Comparison of ENCODE assay signal across 8 cellular contexts in the genomic region with DNA sequence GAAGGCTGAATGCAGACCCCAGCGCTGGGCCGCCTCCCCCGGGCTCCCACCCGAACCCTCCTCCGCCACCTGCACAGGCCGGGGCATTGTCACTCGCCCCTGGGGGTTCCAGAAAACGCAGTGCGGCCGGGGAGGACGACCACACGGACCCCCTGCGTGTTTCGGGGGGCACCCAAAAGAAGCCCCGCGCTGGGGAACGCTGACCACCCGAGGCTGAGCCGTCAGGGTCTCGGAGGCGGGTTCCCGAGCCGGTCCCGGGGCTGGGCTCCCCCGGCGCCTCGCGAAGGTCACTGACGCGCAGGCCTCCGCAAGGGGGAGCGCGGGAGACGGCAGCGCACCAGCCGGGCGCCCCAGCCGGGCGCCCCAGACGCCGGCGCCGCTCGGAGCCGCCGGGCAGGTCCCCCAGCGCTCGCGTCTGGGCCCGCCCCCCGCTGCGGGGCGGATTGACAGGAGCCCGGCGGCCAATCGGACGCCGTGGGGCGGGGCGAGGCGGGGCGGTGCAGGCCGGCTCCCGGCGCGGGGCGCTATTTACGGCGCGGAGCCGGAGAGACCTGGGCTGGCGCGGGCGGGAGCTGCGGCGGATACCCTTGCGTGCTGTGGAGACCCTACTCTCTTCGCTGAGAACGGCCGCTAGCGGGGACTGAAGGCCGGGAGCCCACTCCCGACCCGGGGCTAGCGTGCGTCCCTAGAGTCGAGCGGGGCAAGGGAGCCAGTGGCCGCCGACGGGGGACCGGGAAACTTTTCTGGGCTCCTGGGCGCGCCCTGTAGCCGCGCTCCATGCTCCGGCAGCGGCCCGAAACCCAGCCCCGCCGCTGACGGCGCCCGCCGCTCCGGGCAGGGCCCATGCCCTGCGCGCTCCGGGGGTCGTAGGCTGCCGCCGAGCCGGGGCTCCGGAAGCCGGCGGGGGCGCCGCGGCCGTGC. TPM values are rescaled to one million over a fixed set of nuclear protein-coding genes. Genes with fewer than 3 reads are reported as not detected.
A peak's percentile ranks its signal among the peaks of the same experiment; 100 is the strongest.
DNase-seq lines count a peak whose midpoint lies in the region; ATAC-seq and TF ChIP-seq lines count a peak whose summit lies in the region.

A gene with protein sequence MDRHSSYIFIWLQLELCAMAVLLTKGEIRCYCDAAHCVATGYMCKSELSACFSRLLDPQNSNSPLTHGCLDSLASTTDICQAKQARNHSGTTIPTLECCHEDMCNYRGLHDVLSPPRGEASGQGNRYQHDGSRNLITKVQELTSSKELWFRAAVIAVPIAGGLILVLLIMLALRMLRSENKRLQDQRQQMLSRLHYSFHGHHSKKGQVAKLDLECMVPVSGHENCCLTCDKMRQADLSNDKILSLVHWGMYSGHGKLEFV (plus strand): TSS at position 554 of the 921 bp plus-strand sequence. CDS start 377 bp downstream, outside the sequence.

- H3K27ac Mint-ChIP-seq in Calu3 (ENCODE audit: unreplicated experiment) = peak within 1 kb of the TSS; percentile 84

- H3K27me3 ChIP-seq in OCI-LY3 (ENCODE audit: low read depth, low read length) (peaks cover 19% of the 10 kb centered on the region), mucosa of stomach (ENCODE audit: control insufficient read depth, insufficient read depth, low read length) (peaks cover 72% of the 10 kb centered on the region)

- H4K20me1 ChIP-seq in OCI-LY3 (ENCODE audit: insufficient read depth, low read length) = peaks cover 19% of the 10 kb centered on the region; the same call in 1 of the 2 replicates

- H3K4me1 ChIP-seq in OCI-LY3 (ENCODE audit: low read length) = peaks cover 24% of the 10 kb centered on the region
- H3K4me1 ChIP-seq in mucosa of stomach (ENCODE audit: control insufficient read depth, insufficient read depth, low read length) = peaks cover 10% of the 10 kb centered on the region

- DNase-seq in Calu3 = peak; percentile 97
- peak; percentile 94 for DNase-seq in HT-29 (ENCODE audit: low spot score)
- peak; percentile 81 for DNase-seq in activated T-cell treated with anti-CD3 and anti-CD28 coated beads for 4 hours
- DNase-seq in erythroblast (lab: John Stamatoyannopoulos, UW) = peak; percentile 89 to 94
- peak; percentile 88 for DNase-seq in stimulated activated CD8-positive, alpha-beta memory T cell treated with anti-CD3 and anti-CD28 coated beads, Interleukin-4, amount 100 ng/mL, for 24 hours (ENCODE audit: low read depth)

- intact Hi-C loops in Calu3 (cut with micrococcal nuclease; ENCODE audit: unreplicated experiment) = loop anchor here (5.0 kb wide), 1 partner anchor 265 kb away; no protein-coding TSS in a partner anchor

- CTCF ChIA-PET in Calu3 (lab: Charles Lee) = interaction anchor here (0.6 to 1.0 kb wide), 4 partner anchors 262 to 456 kb away, joined by 3 to 4 read pairs (median 4); no protein-coding TSS in a partner anchor

- H3K4me3 ChIP-seq in OCI-LY3 (ENCODE audit: low read length) = peak within 1 kb of the TSS; percentile 91
- H3K4me3 ChIP-seq in mucosa of stomach (ENCODE audit: low read length) = peak within 1 kb of the TSS; percentile 12

- peak within 1 kb of the TSS; percentile 78 for H3K9ac ChIP-seq in OCI-LY3 (ENCODE audit: low read length)
- H3K9ac ChIP-seq in mucosa of stomach (ENCODE audit: low read length) = peak within 1 kb of the TSS; percentile 63

- H3K4me1 Mint-ChIP-seq in Calu3 (ENCODE audit: low read depth, unreplicated experiment) = peaks cover 23% of the 10 kb centered on the region

- H2AFZ ChIP-seq in OCI-LY3 (ENCODE audit: low read depth, low read length) = peak within 1 kb of the TSS; percentile 78

- peaks cover 13% of the 10 kb centered on the region for H3K27me3 Mint-ChIP-seq in Calu3 (ENCODE audit: unreplicated experiment)

- peak within 1 kb of the TSS; percentile 88 for H3K4me3 Mint-ChIP-seq in Calu3 (ENCODE audit: low read depth, unreplicated experiment)

- TF ChIP-seq CTCF in Calu3 (IDR thresholded peaks at IDR 0.05; ENCODE audit: unreplicated experiment) (peak; percentile 61), OCI-LY3 (IDR thresholded peaks at IDR 0.05; ENCODE audit: low read depth, low read length) (peak; percentile 39)

- peaks cover 55% of the 10 kb centered on the region for H3K36me3 Mint-ChIP-seq in Calu3 (ENCODE audit: insufficient read depth, unreplicated experiment)

- peak; percentile 99 for ATAC-seq in GM21360 (IDR thresholded peaks at IDR 0.05; ENCODE audit: unreplicated experiment)

- peaks cover 10% of the 10 kb centered on the region for H3K36me3 ChIP-seq in OCI-LY3 (replicated peaks; ENCODE audit: low read depth, low read length)
- no peaks in the 10 kb centered on the region for H3K36me3 ChIP-seq in mucosa of stomach (ENCODE audit: control insufficient read depth, insufficient read depth, low read length)

- peaks cover 24% of the 10 kb centered on the region for H3K79me2 ChIP-seq in OCI-LY3 (ENCODE audit: low read length)

- H3K4me2 ChIP-seq in OCI-LY3 (ENCODE audit: low read length) = peak within 1 kb of the TSS; percentile 98

- no peaks in the 10 kb centered on the region for H3K9me3 Mint-ChIP-seq in Calu3 (ENCODE audit: low read depth, unreplicated experiment)

- no TSS peak for BruUV-seq in Calu3 (replicated peaks; lab: Mats Ljungman, UMichigan)

- H3K9me3 ChIP-seq in OCI-LY3 (ENCODE audit: insufficient read depth, low read length) (no peaks in the 10 kb centered on the region), mucosa of stomach (ENCODE audit: control insufficient read depth, low read length) (no peaks in the 10 kb centered on the region)

- TF ChIP-seq POLR2A in erythroblast (IDR thresholded peaks at IDR 0.05; ENCODE audit: low read length) = peak; percentile 20

- peak within 1 kb of the TSS; percentile 40 for H3K27ac ChIP-seq in OCI-LY3 (ENCODE audit: low read length)

RNA-seq across cellular contexts. Expression of the gene that starts here (rescaled TPM):
- 33.0 and 42.2 TPM in 2 replicates for total RNA-seq in Calu3 (2022)
- 0.68 and 1.4 TPM in 2 replicates for total RNA-seq in HT-29 (2014; rRNA removed; shearing (Covaris generic))

Comparison
In these comparisons a context has a peak if more than half of its experiments do, and no peak if none do; other contexts are left out.
1. Peak in every context shown above with its lines: DNase-seq, ATAC-seq, H3K4me3 ChIP-seq and H3K27ac ChIP-seq.
2. RNA of the gene that starts here (total RNA-seq): 33.0 to 42.2 TPM in Calu3; 0.68 to 1.4 TPM in HT-29; every median in the first group is over 10 times any median in the second.